In the genomic region with DNA sequence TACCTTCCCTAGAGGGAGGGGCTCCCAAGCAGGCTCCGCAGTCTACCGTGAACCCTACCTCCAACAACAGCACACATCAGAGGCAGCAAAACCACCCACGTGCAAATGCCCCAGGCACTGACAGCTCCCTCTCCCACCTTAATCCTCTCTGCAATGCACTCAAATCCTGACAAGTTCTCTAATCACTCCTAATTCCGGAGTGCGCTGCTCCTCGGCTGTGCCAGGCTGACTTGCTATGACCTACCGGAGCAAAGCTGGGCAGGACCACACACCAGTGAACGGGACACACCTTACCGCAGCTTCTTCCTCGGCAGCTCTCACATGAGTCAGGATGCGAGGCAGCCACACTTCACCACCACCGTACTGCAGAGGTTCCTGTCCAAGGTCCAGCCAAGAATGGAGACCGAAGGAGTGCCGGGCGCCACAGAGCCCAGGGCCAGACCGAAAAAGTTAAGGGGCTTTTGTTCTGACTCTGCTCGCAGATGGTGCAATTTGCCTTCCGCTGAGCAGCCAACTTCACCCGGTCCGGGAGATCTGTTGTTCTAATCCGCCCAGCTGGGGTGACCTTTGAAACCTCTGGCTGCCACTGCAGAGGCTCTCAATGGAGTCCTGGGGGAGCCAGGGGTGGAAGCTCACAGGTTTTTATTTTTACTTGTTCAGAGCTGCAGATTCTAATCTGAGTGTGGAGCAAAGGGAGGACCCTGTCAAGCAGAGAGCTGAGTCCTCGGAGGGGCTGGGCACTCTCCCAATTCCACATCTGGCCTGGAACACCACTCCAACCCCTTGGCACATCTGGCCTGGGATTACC, we compare ENCODE assay signal across 1 cellular context.
A peak's percentile ranks its signal among the peaks of the same experiment; 100 is the strongest.
TF ChIP-seq lines count a peak whose summit lies in the region.

No MANE protein-coding gene starts in this region.

TF ChIP-seq in HepG2, 621 proteins besides CTCF, POLR2A, EP300 and RAD21 (continued from another document and continues in another):
- TF ChIP-seq MXI1 (IDR thresholded peaks at IDR 0.05; ENCODE audit: borderline replicate concordance, low read depth, low read length) = peak; percentile 69; the same call in 2 of the 3 replicates
- no peak for TF ChIP-seq SALL2 (CRISPR knock-in tag; IDR thresholded peaks at IDR 0.05)
- no peak for TF ChIP-seq TCF12 (IDR thresholded peaks at IDR 0.05)
- no peak for TF ChIP-seq TCF12 (CRISPR knock-in tag; IDR thresholded peaks at IDR 0.05)
- TF ChIP-seq, protein P1, sequence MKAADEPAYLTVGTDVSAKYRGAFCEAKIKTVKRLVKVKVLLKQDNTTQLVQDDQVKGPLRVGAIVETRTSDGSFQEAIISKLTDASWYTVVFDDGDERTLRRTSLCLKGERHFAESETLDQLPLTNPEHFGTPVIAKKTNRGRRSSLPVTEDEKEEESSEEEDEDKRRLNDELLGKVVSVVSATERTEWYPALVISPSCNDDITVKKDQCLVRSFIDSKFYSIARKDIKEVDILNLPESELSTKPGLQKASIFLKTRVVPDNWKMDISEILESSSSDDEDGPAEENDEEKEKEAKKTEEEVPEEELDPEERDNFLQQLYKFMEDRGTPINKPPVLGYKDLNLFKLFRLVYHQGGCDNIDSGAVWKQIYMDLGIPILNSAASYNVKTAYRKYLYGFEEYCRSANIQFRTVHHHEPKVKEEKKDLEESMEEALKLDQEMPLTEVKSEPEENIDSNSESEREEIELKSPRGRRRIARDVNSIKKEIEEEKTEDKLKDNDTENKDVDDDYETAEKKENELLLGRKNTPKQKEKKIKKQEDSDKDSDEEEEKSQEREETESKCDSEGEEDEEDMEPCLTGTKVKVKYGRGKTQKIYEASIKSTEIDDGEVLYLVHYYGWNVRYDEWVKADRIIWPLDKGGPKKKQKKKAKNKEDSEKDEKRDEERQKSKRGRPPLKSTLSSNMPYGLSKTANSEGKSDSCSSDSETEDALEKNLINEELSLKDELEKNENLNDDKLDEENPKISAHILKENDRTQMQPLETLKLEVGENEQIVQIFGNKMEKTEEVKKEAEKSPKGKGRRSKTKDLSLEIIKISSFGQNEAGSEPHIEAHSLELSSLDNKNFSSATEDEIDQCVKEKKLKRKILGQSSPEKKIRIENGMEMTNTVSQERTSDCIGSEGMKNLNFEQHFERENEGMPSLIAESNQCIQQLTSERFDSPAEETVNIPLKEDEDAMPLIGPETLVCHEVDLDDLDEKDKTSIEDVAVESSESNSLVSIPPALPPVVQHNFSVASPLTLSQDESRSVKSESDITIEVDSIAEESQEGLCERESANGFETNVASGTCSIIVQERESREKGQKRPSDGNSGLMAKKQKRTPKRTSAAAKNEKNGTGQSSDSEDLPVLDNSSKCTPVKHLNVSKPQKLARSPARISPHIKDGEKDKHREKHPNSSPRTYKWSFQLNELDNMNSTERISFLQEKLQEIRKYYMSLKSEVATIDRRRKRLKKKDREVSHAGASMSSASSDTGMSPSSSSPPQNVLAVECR (CRISPR knock-in tag; IDR thresholded peaks at IDR 0.05; ENCODE audit: borderline replicate concordance) = peak; percentile 85
- TF ChIP-seq ZNF326 (CRISPR knock-in tag; IDR thresholded peaks at IDR 0.05; ENCODE audit: borderline replicate concordance) = no peak
- no peak for TF ChIP-seq ZNF446 (CRISPR knock-in tag; IDR thresholded peaks at IDR 0.05)
- TF ChIP-seq, protein P2, sequence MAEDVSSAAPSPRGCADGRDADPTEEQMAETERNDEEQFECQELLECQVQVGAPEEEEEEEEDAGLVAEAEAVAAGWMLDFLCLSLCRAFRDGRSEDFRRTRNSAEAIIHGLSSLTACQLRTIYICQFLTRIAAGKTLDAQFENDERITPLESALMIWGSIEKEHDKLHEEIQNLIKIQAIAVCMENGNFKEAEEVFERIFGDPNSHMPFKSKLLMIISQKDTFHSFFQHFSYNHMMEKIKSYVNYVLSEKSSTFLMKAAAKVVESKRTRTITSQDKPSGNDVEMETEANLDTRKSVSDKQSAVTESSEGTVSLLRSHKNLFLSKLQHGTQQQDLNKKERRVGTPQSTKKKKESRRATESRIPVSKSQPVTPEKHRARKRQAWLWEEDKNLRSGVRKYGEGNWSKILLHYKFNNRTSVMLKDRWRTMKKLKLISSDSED (CRISPR knock-in tag; IDR thresholded peaks at IDR 0.05) = no peak
- no peak for TF ChIP-seq HOXA5 (CRISPR knock-in tag; IDR thresholded peaks at IDR 0.05)
- peak; percentile 38; the same call in 1 of the 2 replicates for TF ChIP-seq FOSL2 (CRISPR knock-in tag; IDR thresholded peaks at IDR 0.05)
- no peak for TF ChIP-seq ZNF296 (CRISPR knock-in tag; conservative IDR thresholded peaks at IDR 0.05)
- no peak for TF ChIP-seq RAD51 (IDR thresholded peaks at IDR 0.05; ENCODE audit: borderline replicate concordance)
- TF ChIP-seq ZFP41 (CRISPR knock-in tag; IDR thresholded peaks at IDR 0.05; ENCODE audit: borderline replicate concordance) = no peak
- no peak for TF ChIP-seq RFX3 (CRISPR knock-in tag; IDR thresholded peaks at IDR 0.05)
- TF ChIP-seq, protein P3, sequence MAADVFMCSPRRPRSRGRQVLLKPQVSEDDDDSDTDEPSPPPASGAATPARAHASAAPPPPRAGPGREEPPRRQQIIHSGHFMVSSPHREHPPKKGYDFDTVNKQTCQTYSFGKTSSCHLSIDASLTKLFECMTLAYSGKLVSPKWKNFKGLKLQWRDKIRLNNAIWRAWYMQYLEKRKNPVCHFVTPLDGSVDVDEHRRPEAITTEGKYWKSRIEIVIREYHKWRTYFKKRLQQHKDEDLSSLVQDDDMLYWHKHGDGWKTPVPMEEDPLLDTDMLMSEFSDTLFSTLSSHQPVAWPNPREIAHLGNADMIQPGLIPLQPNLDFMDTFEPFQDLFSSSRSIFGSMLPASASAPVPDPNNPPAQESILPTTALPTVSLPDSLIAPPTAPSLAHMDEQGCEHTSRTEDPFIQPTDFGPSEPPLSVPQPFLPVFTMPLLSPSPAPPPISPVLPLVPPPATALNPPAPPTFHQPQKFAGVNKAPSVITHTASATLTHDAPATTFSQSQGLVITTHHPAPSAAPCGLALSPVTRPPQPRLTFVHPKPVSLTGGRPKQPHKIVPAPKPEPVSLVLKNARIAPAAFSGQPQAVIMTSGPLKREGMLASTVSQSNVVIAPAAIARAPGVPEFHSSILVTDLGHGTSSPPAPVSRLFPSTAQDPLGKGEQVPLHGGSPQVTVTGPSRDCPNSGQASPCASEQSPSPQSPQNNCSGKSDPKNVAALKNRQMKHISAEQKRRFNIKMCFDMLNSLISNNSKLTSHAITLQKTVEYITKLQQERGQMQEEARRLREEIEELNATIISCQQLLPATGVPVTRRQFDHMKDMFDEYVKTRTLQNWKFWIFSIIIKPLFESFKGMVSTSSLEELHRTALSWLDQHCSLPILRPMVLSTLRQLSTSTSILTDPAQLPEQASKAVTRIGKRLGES (CRISPR knock-in tag; IDR thresholded peaks at IDR 0.05; ENCODE audit: borderline replicate concordance) = no peak
- TF ChIP-seq MTF1 (CRISPR knock-in tag; IDR thresholded peaks at IDR 0.05) = no peak
- no peak for TF ChIP-seq TSC22D2 (CRISPR knock-in tag; IDR thresholded peaks at IDR 0.05; ENCODE audit: borderline replicate concordance)
- TF ChIP-seq ZEB1 (IDR thresholded peaks at IDR 0.05; ENCODE audit: insufficient replicate concordance, low read depth) = no peak
- TF ChIP-seq U2AF1 (optimal IDR thresholded peaks at IDR 0.05; ENCODE audit: low read depth, low read length) = peak; percentile 80
- TF ChIP-seq XBP1 (CRISPR knock-in tag; IDR thresholded peaks at IDR 0.05) = no peak
- TF ChIP-seq PRPF4 (IDR thresholded peaks at IDR 0.05; ENCODE audit: low read depth, low read length, poor library complexity, severe bottlenecking) = no peak
- TF ChIP-seq ZNF124 (CRISPR knock-in tag; IDR thresholded peaks at IDR 0.05) = 0 out of 2 replicates have a peak, but pooled peaks have one; percentile 37
- TF ChIP-seq, protein P4, sequence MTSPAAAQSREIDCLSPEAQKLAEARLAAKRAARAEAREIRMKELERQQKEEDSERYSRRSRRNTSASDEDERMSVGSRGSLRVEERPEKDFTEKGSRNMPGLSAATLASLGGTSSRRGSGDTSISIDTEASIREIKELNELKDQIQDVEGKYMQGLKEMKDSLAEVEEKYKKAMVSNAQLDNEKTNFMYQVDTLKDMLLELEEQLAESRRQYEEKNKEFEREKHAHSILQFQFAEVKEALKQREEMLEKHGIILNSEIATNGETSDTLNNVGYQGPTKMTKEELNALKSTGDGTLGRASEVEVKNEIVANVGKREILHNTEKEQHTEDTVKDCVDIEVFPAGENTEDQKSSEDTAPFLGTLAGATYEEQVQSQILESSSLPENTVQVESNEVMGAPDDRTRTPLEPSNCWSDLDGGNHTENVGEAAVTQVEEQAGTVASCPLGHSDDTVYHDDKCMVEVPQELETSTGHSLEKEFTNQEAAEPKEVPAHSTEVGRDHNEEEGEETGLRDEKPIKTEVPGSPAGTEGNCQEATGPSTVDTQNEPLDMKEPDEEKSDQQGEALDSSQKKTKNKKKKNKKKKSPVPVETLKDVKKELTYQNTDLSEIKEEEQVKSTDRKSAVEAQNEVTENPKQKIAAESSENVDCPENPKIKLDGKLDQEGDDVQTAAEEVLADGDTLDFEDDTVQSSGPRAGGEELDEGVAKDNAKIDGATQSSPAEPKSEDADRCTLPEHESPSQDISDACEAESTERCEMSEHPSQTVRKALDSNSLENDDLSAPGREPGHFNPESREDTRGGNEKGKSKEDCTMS (CRISPR knock-in tag; conservative IDR thresholded peaks at IDR 0.05) = no peak
- TF ChIP-seq SIX1 (CRISPR knock-in tag; IDR thresholded peaks at IDR 0.05; ENCODE audit: borderline replicate concordance) = no peak
- TF ChIP-seq MXD1 (CRISPR knock-in tag; IDR thresholded peaks at IDR 0.05) = peak; percentile 89
- TF ChIP-seq ZMYM2 (CRISPR knock-in tag; IDR thresholded peaks at IDR 0.05) = 0 out of 2 replicates have a peak, but pooled peaks have one; percentile 33
- 0 out of 2 replicates have a peak, but pooled peaks have one; percentile 27 for TF ChIP-seq SRY (CRISPR knock-in tag; IDR thresholded peaks at IDR 0.05)
- TF ChIP-seq ZNF160 (CRISPR knock-in tag; IDR thresholded peaks at IDR 0.05) = no peak
- TF ChIP-seq ZNF615 (CRISPR knock-in tag; IDR thresholded peaks at IDR 0.05; ENCODE audit: borderline replicate concordance) = no peak
- TF ChIP-seq ZNF772 (CRISPR knock-in tag; IDR thresholded peaks at IDR 0.05) = no peak; the same call in 1 of the 2 replicates
- peak; percentile 37; the same call in 1 of the 2 replicates for TF ChIP-seq EEA1 (CRISPR knock-in tag; IDR thresholded peaks at IDR 0.05; ENCODE audit: borderline replicate concordance)
- peak; percentile 69; the same call in 1 of the 2 replicates for TF ChIP-seq ZNF543 (CRISPR knock-in tag; IDR thresholded peaks at IDR 0.05)
- TF ChIP-seq CSRNP2 (CRISPR knock-in tag; conservative IDR thresholded peaks at IDR 0.05; ENCODE audit: low read depth) = no peak
- TF ChIP-seq ZNF891 (CRISPR knock-in tag; IDR thresholded peaks at IDR 0.05) = peak; percentile 38; the same call in 1 of the 2 replicates
- 0 out of 2 replicates have a peak, but pooled peaks have one; percentile 43 for TF ChIP-seq IRF2 (CRISPR knock-in tag; IDR thresholded peaks at IDR 0.05)
- TF ChIP-seq BCL6 (CRISPR knock-in tag; IDR thresholded peaks at IDR 0.05) = no peak
- TF ChIP-seq, protein P5, sequence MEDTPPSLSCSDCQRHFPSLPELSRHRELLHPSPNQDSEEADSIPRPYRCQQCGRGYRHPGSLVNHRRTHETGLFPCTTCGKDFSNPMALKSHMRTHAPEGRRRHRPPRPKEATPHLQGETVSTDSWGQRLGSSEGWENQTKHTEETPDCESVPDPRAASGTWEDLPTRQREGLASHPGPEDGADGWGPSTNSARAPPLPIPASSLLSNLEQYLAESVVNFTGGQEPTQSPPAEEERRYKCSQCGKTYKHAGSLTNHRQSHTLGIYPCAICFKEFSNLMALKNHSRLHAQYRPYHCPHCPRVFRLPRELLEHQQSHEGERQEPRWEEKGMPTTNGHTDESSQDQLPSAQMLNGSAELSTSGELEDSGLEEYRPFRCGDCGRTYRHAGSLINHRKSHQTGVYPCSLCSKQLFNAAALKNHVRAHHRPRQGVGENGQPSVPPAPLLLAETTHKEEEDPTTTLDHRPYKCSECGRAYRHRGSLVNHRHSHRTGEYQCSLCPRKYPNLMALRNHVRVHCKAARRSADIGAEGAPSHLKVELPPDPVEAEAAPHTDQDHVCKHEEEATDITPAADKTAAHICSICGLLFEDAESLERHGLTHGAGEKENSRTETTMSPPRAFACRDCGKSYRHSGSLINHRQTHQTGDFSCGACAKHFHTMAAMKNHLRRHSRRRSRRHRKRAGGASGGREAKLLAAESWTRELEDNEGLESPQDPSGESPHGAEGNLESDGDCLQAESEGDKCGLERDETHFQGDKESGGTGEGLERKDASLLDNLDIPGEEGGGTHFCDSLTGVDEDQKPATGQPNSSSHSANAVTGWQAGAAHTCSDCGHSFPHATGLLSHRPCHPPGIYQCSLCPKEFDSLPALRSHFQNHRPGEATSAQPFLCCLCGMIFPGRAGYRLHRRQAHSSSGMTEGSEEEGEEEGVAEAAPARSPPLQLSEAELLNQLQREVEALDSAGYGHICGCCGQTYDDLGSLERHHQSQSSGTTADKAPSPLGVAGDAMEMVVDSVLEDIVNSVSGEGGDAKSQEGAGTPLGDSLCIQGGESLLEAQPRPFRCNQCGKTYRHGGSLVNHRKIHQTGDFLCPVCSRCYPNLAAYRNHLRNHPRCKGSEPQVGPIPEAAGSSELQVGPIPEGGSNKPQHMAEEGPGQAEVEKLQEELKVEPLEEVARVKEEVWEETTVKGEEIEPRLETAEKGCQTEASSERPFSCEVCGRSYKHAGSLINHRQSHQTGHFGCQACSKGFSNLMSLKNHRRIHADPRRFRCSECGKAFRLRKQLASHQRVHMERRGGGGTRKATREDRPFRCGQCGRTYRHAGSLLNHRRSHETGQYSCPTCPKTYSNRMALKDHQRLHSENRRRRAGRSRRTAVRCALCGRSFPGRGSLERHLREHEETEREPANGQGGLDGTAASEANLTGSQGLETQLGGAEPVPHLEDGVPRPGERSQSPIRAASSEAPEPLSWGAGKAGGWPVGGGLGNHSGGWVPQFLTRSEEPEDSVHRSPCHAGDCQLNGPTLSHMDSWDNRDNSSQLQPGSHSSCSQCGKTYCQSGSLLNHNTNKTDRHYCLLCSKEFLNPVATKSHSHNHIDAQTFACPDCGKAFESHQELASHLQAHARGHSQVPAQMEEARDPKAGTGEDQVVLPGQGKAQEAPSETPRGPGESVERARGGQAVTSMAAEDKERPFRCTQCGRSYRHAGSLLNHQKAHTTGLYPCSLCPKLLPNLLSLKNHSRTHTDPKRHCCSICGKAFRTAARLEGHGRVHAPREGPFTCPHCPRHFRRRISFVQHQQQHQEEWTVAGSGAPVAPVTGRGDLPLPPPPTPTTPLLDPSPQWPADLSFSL (CRISPR knock-in tag; IDR thresholded peaks at IDR 0.05) = no peak
- no peak for TF ChIP-seq ZNF20 (CRISPR knock-in tag; IDR thresholded peaks at IDR 0.05)
